ENCODE assay signal across 12 cellular contexts in the genomic region with DNA sequence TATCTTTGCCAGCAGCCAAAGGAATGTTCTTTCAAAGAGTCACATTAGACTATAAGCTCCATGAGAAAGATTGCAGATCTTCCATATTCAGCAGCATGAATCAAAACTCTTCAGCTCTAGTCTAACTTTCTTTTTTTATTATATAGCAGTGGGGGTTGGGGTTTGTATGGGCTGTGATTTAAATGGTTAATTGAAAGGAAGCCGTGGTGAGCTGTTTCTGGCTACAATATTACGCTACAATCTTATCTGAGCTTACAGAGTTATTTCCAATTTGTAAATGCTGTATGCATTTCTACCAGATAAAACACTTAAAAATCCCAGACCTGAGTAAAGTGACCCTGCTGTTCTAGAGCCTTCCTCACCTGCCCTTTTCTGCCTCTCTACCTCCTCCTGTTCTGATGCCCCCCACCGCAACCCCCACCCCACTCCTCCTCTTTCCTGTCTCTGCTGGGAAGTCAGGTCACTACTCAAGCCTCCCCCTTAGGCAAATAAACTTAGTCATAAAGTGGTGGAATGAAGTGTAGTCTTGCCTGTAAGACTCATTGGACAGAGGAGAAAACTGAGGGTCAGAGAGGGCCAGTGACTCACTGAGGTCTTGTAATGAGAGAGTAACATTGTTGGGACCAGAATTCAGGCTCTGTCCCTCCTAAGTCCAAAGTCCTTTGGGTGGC.
DNase-seq lines count a peak whose midpoint lies in the region; ATAC-seq and TF ChIP-seq lines count a peak whose summit lies in the region.
"Had no signal": no experiment of that assay in that cellular context is flagged by ENCODE, and none has a peak within 500 bp of the region (broad histone marks: within the 10 kb centered on the region; RNA-seq: fewer than 3 reads in every experiment).

No MANE protein-coding gene starts in this region.

- no peaks in the 10 kb centered on the region for H3K27me3 ChIP-seq in left lung
- H3K27me3 ChIP-seq: sigmoid colon had no signal

- H3K27ac Mint-ChIP-seq in activated naive CD4-positive, alpha-beta T cell treated with anti-CD3 and anti-CD28 coated beads, Interleukin-2, amount 10 ng/mL, durations not matched to agents 7 days and 5 days = peak overlapping the region; percentile 90

- H3K4me1 ChIP-seq in left lung = no peaks in the 10 kb centered on the region
- H3K4me1 ChIP-seq: sigmoid colon had no signal

- intact Hi-C loops in left lung (cut with DNase I) = no loop called here

- no peak for TF ChIP-seq CTCF in left lung (IDR thresholded peaks at IDR 0.05)

- peak; percentile 59 for DNase-seq in stimulated activated CD4-positive, alpha-beta T cell treated with anti-CD3 and anti-CD28 coated beads, Interleukin-12 subunit alpha, Interleukin-12 subunit beta, amount 100 ng/mL, for 4 hours
- no peak for DNase-seq in stimulated activated CD4-positive, alpha-beta T cell treated with anti-CD3 and anti-CD28 coated beads, Interleukin-2, amount 100 ng/mL, for 48 hours
- peak; percentile 36 for DNase-seq in activated naive CD4-positive, alpha-beta T cell treated with anti-CD3 and anti-CD28 coated beads, Interleukin-2, amount 10 ng/mL, durations not matched to agents 7 days and 5 days
- DNase-seq in left lung (no peak), AG20443 (ENCODE audit: low spot score) (no peak), GF-D8 (lab: John Stamatoyannopoulos, UW) (no peak)
- DNase-seq: EL; NCI-H1694 treated with DMSO at 0.1 percent for 48 hours; NK-92 treated with Interleukin-12 subunit alpha and Interleukin-12 subunit beta, amount 100 ng/mL, for 24 hours; sigmoid colon had no signal

- H3K4me1 Mint-ChIP-seq in activated naive CD4-positive, alpha-beta T cell treated with anti-CD3 and anti-CD28 coated beads, Interleukin-2, amount 10 ng/mL, durations not matched to agents 7 days and 5 days = peaks cover 93% of the 10 kb centered on the region

- no peak overlapping the region for H3K27ac ChIP-seq in left lung
- H3K27ac ChIP-seq: sigmoid colon had no signal

- H3K9me3 Mint-ChIP-seq in activated naive CD4-positive, alpha-beta T cell treated with anti-CD3 and anti-CD28 coated beads, Interleukin-2, amount 10 ng/mL, durations not matched to agents 7 days and 5 days = peaks cover 4% of the 10 kb centered on the region

- no peak overlapping the region for H3K4me3 ChIP-seq in left lung
- H3K4me3 ChIP-seq: sigmoid colon had no signal

- H3K4me3 Mint-ChIP-seq in activated naive CD4-positive, alpha-beta T cell treated with anti-CD3 and anti-CD28 coated beads, Interleukin-2, amount 10 ng/mL, durations not matched to agents 7 days and 5 days = peak overlapping the region; percentile 8

- no peaks in the 10 kb centered on the region for H3K27me3 Mint-ChIP-seq in activated naive CD4-positive, alpha-beta T cell treated with anti-CD3 and anti-CD28 coated beads, Interleukin-2, amount 10 ng/mL, durations not matched to agents 7 days and 5 days

- H3K36me3 ChIP-seq in left lung = no peaks in the 10 kb centered on the region
- H3K36me3 ChIP-seq: sigmoid colon had no signal

- CTCF ChIA-PET in activated naive CD4-positive, alpha-beta T cell treated with anti-CD3 and anti-CD28 coated beads, Interleukin-2, amount 10 ng/mL, durations not matched to agents 7 days and 5 days (lab: Charles Lee) = interaction anchor here (1.0 to 3.5 kb wide), 4 partner anchors 8 to 204 kb away, joined by 3 to 17 read pairs (median 4); no protein-coding TSS in a partner anchor

- peak; percentile 82 for ATAC-seq in left lung
- ATAC-seq in GM19395 (IDR thresholded peaks at IDR 0.05; ENCODE audit: unreplicated experiment) = no peak
- no peak for ATAC-seq in GM21447 (IDR thresholded peaks at IDR 0.05; ENCODE audit: unreplicated experiment)

- H3K36me3 Mint-ChIP-seq in activated naive CD4-positive, alpha-beta T cell treated with anti-CD3 and anti-CD28 coated beads, Interleukin-2, amount 10 ng/mL, durations not matched to agents 7 days and 5 days = peaks cover 12% of the 10 kb centered on the region

- H3K9me3 ChIP-seq in left lung = no peaks in the 10 kb centered on the region
- H3K9me3 ChIP-seq: sigmoid colon had no signal

Comparison
In these comparisons a context has a peak if more than half of its experiments do, and no peak if none do; other contexts are left out.
1. DNase-seq: peak in stimulated activated CD4-positive, alpha-beta T cell treated with anti-CD3 and anti-CD28 coated beads, Interleukin-12 subunit alpha, Interleukin-12 subunit beta, amount 100 ng/mL, for 4 hours (single experiment) and activated naive CD4-positive, alpha-beta T cell treated with anti-CD3 and anti-CD28 coated beads, Interleukin-2, amount 10 ng/mL, durations not matched to agents 7 days and 5 days (single experiment); none in stimulated activated CD4-positive, alpha-beta T cell treated with anti-CD3 and anti-CD28 coated beads, Interleukin-2, amount 100 ng/mL, for 48 hours (0 of 2), left lung (0 of 2), AG20443 (single experiment) and GF-D8 (single experiment).